In genomic region chr19:32458500-32459123, GRCh38 we compare ENCODE assay signal across 11 cellular contexts. TPM values are rescaled to one million over a fixed set of nuclear protein-coding genes. Genes with fewer than 3 reads are reported as not detected.
DNase-seq lines count a peak whose midpoint lies in the region; ATAC-seq lines count a peak whose summit lies in the region.
"Had no signal": no experiment of that assay in that cellular context is flagged by ENCODE, and none has a peak within 500 bp of the region (broad histone marks: within the 10 kb centered on the region; RNA-seq: fewer than 3 reads in every experiment).

No MANE protein-coding gene starts in this region.

- H3K4me3 ChIP-seq in CD8-positive, alpha-beta memory T cell (ENCODE audit: low read length) = no peak overlapping the region
- H3K4me3 ChIP-seq: colonic mucosa had no signal

- H3K4me1 ChIP-seq in CD8-positive, alpha-beta memory T cell (ENCODE audit: insufficient read depth, low read length) = no peaks in the 10 kb centered on the region
- H3K4me1 ChIP-seq: colonic mucosa had no signal

- no peak for DNase-seq in CD8-positive, alpha-beta memory T cell
- no peak for DNase-seq in COR-L47 (lab: John Stamatoyannopoulos, UW)
- DNase-seq in SHP77 (lab: John Stamatoyannopoulos, UW) = no peak
- no peak for DNase-seq in mucosa of gallbladder (ENCODE audit: low spot score)
- DNase-seq in MV-4-11 (lab: John Stamatoyannopoulos, UW) = no peak
- DNase-seq: activated CD4-positive, CD25-positive, alpha-beta regulatory T cell treated with anti-CD3 and anti-CD28 coated beads, Interleukin-2, amount 50 U/mL, for 72 hours; colonic mucosa; NCI-H524 treated with DMSO at 0.1 percent for 48 hours had no signal

- H3K27ac Mint-ChIP-seq in CD8-positive, alpha-beta memory T cell = peak overlapping the region in 6 of 8 donors; percentile 4 to 77 (median 34)
- peak overlapping the region; percentile 31 for H3K27ac Mint-ChIP-seq in T-helper 1 cell treated with Interleukin-12 subunit alpha and Interleukin-12 subunit beta and Interleukin-4 antibody, amounts not matched to agents 30 μg/mL and 1 μg/mL, for 36 hours

- H3K27ac ChIP-seq in CD8-positive, alpha-beta memory T cell (ENCODE audit: low read depth, low read length) = no peak overlapping the region
- H3K27ac ChIP-seq: colonic mucosa had no signal

- no peaks in the 10 kb centered on the region for H3K27me3 ChIP-seq in CD8-positive, alpha-beta memory T cell (ENCODE audit: insufficient read depth, low read length, poor library complexity, severe bottlenecking)
- H3K27me3 ChIP-seq: colonic mucosa had no signal

- H3K9me3 Mint-ChIP-seq in CD8-positive, alpha-beta memory T cell = no peaks in the 10 kb centered on the region
- no peaks in the 10 kb centered on the region for H3K9me3 Mint-ChIP-seq in T-helper 1 cell treated with Interleukin-12 subunit alpha and Interleukin-12 subunit beta and Interleukin-4 antibody, amounts not matched to agents 30 μg/mL and 1 μg/mL, for 36 hours

- H3K36me3 ChIP-seq in CD8-positive, alpha-beta memory T cell (ENCODE audit: insufficient read depth, low read length) = no peaks in the 10 kb centered on the region
- H3K36me3 ChIP-seq: colonic mucosa had no signal

- no peaks in the 10 kb centered on the region for H3K27me3 Mint-ChIP-seq in CD8-positive, alpha-beta memory T cell
- H3K27me3 Mint-ChIP-seq in T-helper 1 cell treated with Interleukin-12 subunit alpha and Interleukin-12 subunit beta and Interleukin-4 antibody, amounts not matched to agents 30 μg/mL and 1 μg/mL, for 36 hours (ENCODE audit: low read depth) = no peaks in the 10 kb centered on the region

- CTCF ChIA-PET in CD8-positive, alpha-beta memory T cell (lab: Charles Lee) = no interaction called here

- POLR2A ChIA-PET in CD8-positive, alpha-beta memory T cell (lab: Charles Lee) = no interaction called here

- H3K4me1 Mint-ChIP-seq in CD8-positive, alpha-beta memory T cell = peaks cover 9 to 21% (median 20%) of the 10 kb centered on the region in 3 donors
- H3K4me1 Mint-ChIP-seq in T-helper 1 cell treated with Interleukin-12 subunit alpha and Interleukin-12 subunit beta and Interleukin-4 antibody, amounts not matched to agents 30 μg/mL and 1 μg/mL, for 36 hours (ENCODE audit: low read depth) = peaks cover 11% of the 10 kb centered on the region

- H3K9me3 ChIP-seq in CD8-positive, alpha-beta memory T cell (ENCODE audit: low read length) = no peaks in the 10 kb centered on the region
- H3K9me3 ChIP-seq: colonic mucosa had no signal

- H3K36me3 Mint-ChIP-seq in CD8-positive, alpha-beta memory T cell = peaks cover 3 to 15% (median 10%) of the 10 kb centered on the region in 3 donors
- H3K36me3 Mint-ChIP-seq in T-helper 1 cell treated with Interleukin-12 subunit alpha and Interleukin-12 subunit beta and Interleukin-4 antibody, amounts not matched to agents 30 μg/mL and 1 μg/mL, for 36 hours (ENCODE audit: low read depth) = peaks cover 3% of the 10 kb centered on the region

- ATAC-seq in GM19035 (IDR thresholded peaks at IDR 0.05; ENCODE audit: unreplicated experiment) = peak; percentile 95
- ATAC-seq in HG02852 (IDR thresholded peaks at IDR 0.05; ENCODE audit: unreplicated experiment) = peak; percentile 84

- H3K4me3 Mint-ChIP-seq in CD8-positive, alpha-beta memory T cell = peak overlapping the region in 5 of 7 donors; percentile 0 to 60 (median 47)
- no peak overlapping the region for H3K4me3 Mint-ChIP-seq in T-helper 1 cell treated with Interleukin-12 subunit alpha and Interleukin-12 subunit beta and Interleukin-4 antibody, amounts not matched to agents 30 μg/mL and 1 μg/mL, for 36 hours

RNA-seq across cellular contexts. Expression of gene DPY19L3, which starts 53.0 kb away (rescaled TPM):
- total RNA-seq in CD8-positive, alpha-beta memory T cell = 10 to 100 TPM; 21.6 to 25.0 TPM
- 2.7 TPM for polyA plus RNA-seq in CD8-positive, alpha-beta memory T cell
- total RNA-seq in mucosa of gallbladder = 17.8 TPM
